ENCODE assay signal across 8 cellular contexts in genomic region chr12:57005980-57006808, GRCh38. TPM values are rescaled to one million over a fixed set of nuclear protein-coding genes. Genes with fewer than 3 reads are reported as not detected.
DNase-seq lines count a peak whose midpoint lies in the region; ATAC-seq and TF ChIP-seq lines count a peak whose summit lies in the region.

ZBTB39 (minus strand) TSS chr12:57006546; CDS start chr12:57004917, 1,629 bp downstream.

- peaks cover 6% of the 10 kb centered on the region for H3K36me3 Mint-ChIP-seq in T-helper 17 cell (ENCODE audit: low read depth)

- H3K9me3 ChIP-seq in T-helper 17 cell (ENCODE audit: control insufficient read depth, low read length, poor library complexity, severe bottlenecking) = no peaks in the 10 kb centered on the region
- no peaks in the 10 kb centered on the region for H3K9me3 ChIP-seq in ascending aorta
- no peaks in the 10 kb centered on the region for H3K9me3 ChIP-seq in gastrocnemius medialis

- TF ChIP-seq POLR2A in gastrocnemius medialis (IDR thresholded peaks at IDR 0.05) = peak in 1 of 2 donors; percentile 15

- H3K4me3 Mint-ChIP-seq in T-helper 17 cell = peak within 1 kb of the TSS; percentile 97

- H3K36me3 ChIP-seq in ascending aorta (peaks cover 27 to 29% of the 10 kb centered on the region in 2 donors), gastrocnemius medialis (peaks cover 0 to 29% of the 10 kb centered on the region in 2 donors)

- H3K4me3 ChIP-seq in ascending aorta (peak within 1 kb of the TSS; percentile 88 to 100), gastrocnemius medialis (peak within 1 kb of the TSS; percentile 76 to 97 (median 93))

- H3K27ac ChIP-seq in ascending aorta (peak within 1 kb of the TSS; percentile 81 to 85), gastrocnemius medialis (peak within 1 kb of the TSS; percentile 76 to 81 (median 78))

- H3K4me1 ChIP-seq in ascending aorta (peaks cover 0 to 7% of the 10 kb centered on the region in 2 donors), gastrocnemius medialis (peaks cover 14 to 15% of the 10 kb centered on the region in 2 donors)

- H3K27me3 Mint-ChIP-seq in T-helper 17 cell = no peaks in the 10 kb centered on the region

- H3K27me3 ChIP-seq in ascending aorta (no peaks in the 10 kb centered on the region), gastrocnemius medialis (no peaks in the 10 kb centered on the region)

- peaks cover 40% of the 10 kb centered on the region for H3K4me1 Mint-ChIP-seq in T-helper 17 cell

- TF ChIP-seq CTCF in ascending aorta (IDR thresholded peaks at IDR 0.05) (peak; percentile 36 to 58 (median 47)), gastrocnemius medialis (IDR thresholded peaks at IDR 0.05 in 4 of 5, conservative IDR thresholded peaks at IDR 0.05 in 1 of 5) (peak; percentile 21 to 68 (median 34))

- peak within 1 kb of the TSS; percentile 95 for H3K27ac Mint-ChIP-seq in T-helper 17 cell

- in situ Hi-C loops in gastrocnemius medialis (cut with MboI; ENCODE audit: low sequenced_read_pairs in 4 of 4) = no loop called here

- DNase-seq in EL = peak; percentile 63
- DNase-seq in LHCN-M2 (ENCODE audit: low read depth) = peak; percentile 49
- peak; percentile 68 to 74 (median 72) for DNase-seq in T-helper 17 cell
- peak in 1 of 2 donors; percentile 78 for DNase-seq in ascending aorta (ENCODE audit: low spot score in 2 of 2)
- peak in 42 of 51 donors; percentile 5 to 76 (median 42) for DNase-seq in hypothalamus (lab: John Stamatoyannopoulos, UW)
- DNase-seq in gastrocnemius medialis = peak in 1 of 2 donors; percentile 35

- peak; percentile 58 for ATAC-seq in GM21576 (IDR thresholded peaks at IDR 0.05; ENCODE audit: unreplicated experiment)
- peak; percentile 88 for ATAC-seq in T-helper 17 cell
- peak; percentile 91 to 92 for ATAC-seq in gastrocnemius medialis
- no peak for ATAC-seq in GM21717 (IDR thresholded peaks at IDR 0.05; ENCODE audit: unreplicated experiment)

- intact Hi-C loops in ascending aorta (cut with DNase I) = loop anchor here (5.0 kb wide), 1 partner anchor 56 kb away; no protein-coding TSS in a partner anchor
- intact Hi-C loops in gastrocnemius medialis (cut with DNase I; ENCODE audit: low total_unique reads) = loop anchor here (5.0 kb wide), 2 partner anchors 106 to 254 kb away; partner anchors contain the start of genes PRIM1 and STAT6

RNA-seq across cellular contexts. Expression of gene ZBTB39, which starts in this region (rescaled TPM):
- total RNA-seq in LHCN-M2 (2014; rRNA removed) (3.9 and 4.9 TPM in 2 replicates), T-helper 17 cell (10 to 100 TPM in 1 of 2 donors, 1 to 10 TPM in 1; 7.0 to 10.8 TPM), ascending aorta (5.9 TPM), gastrocnemius medialis (1 to 10 TPM; 2.2 to 3.8 (median 2.8) TPM)
- polyA plus RNA-seq in LHCN-M2 (2012) = 1.9 TPM
